22 cellular contexts compared by ENCODE assay signal in genomic region chr17:69188064-69188463, GRCh38. TPM values are rescaled to one million over a fixed set of nuclear protein-coding genes. Genes with fewer than 3 reads are reported as not detected.
"Had no signal": no experiment of that assay in that cellular context is flagged by ENCODE, and none has a peak within 500 bp of the region (broad histone marks: within the 10 kb centered on the region; RNA-seq: fewer than 3 reads in every experiment).

No MANE protein-coding gene starts in this region.

- H3K27me3 ChIP-seq: SJSA1 had no signal

- H3K27ac ChIP-seq: KMS-11, SJSA1, SK-N-MC had no signal

- H3K4me2 ChIP-seq: KMS-11 had no signal

- H3K36me3 ChIP-seq: SJSA1 had no signal

- DNase-seq: IMR-90, Kasumi-1, MM.1S, NCI-H1092 treated with DMSO at 0.1 percent for 48 hours, NCI-H1436, NCI-H1694, NCI-H187 treated with DMSO at 0.1 percent for 48 hours, NCI-H2029 treated with DMSO at 0.1 percent for 48 hours, NCI-H2171 treated with DMSO at 0.1 percent for 48 hours, NCI-H345, NCI-H446 treated with DMSO at 0.1 percent for 48 hours, NCI-H510A treated with DMSO at 0.1 percent for 48 hours, NCI-H526, Right ventricle myocardium superior, RPMI8226, SIG-M5 had no signal

- H3K9me3 ChIP-seq: SJSA1 had no signal

- ATAC-seq: HepG2 had no signal

- H3K4me3 ChIP-seq: SJSA1, SK-N-MC had no signal

- H3K9ac ChIP-seq: KMS-11 had no signal

RNA-seq across cellular contexts. Expression of gene ABCA10, which starts 40.6 kb away (rescaled TPM):
- total RNA-seq: M059J had no signal

RNA-seq across cellular contexts. Expression of gene ABCA6, which starts 46.4 kb away (rescaled TPM):
- total RNA-seq: HT1080, M059J, SJSA1 had no signal
- polyA plus RNA-seq: IMR-90 had no signal
